In the genomic region with DNA sequence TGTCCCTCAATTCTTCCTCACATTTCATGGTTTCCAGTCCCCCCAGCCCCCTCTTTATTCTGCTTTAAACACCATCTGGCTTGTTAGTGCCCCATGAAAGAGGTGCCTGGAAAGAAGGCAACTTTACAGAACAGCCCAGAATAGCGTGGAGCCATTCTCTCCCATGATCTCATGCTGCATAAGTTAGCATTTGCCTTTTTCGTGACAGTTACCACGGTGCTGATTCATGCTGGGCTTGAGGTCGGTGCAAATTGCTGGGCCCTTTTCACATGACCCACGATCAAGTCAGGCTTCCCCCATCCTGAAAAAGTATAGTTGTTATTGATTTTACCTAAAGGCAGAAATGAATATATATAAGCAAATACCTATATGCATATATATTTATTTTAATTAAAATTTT, we compare ENCODE assay signal across 15 cellular contexts. TPM values are rescaled to one million over a fixed set of nuclear protein-coding genes. Genes with fewer than 3 reads are reported as not detected.
DNase-seq lines count a peak whose midpoint lies in the region; ATAC-seq, FAIRE-seq and TF ChIP-seq lines count a peak whose summit lies in the region.
"Had no signal": no experiment of that assay in that cellular context is flagged by ENCODE, and none has a peak within 500 bp of the region (broad histone marks: within the 10 kb centered on the region; RNA-seq: fewer than 3 reads in every experiment).

No MANE protein-coding gene starts in this region.

- H3K27me3 ChIP-seq in MG63: 0 out of 2 replicates have a peak, but pooled peaks cover 2% of the 10 kb centered on the region
- H3K27me3 ChIP-seq in astrocyte (ENCODE audit: insufficient read depth, low read length): no peaks in the 10 kb centered on the region
- H3K27me3 ChIP-seq in naive thymus-derived CD4-positive, alpha-beta T cell (ENCODE audit: control insufficient read depth in 2 of 2, insufficient read depth in 2 of 2, low read length in 2 of 2): no peaks in the 10 kb centered on the region
- H3K27me3 ChIP-seq: hepatocyte, SJSA1, testis had no signal

- H3K79me2 ChIP-seq in astrocyte (ENCODE audit: insufficient read depth, low read length): no peaks in the 10 kb centered on the region
- H3K79me2 ChIP-seq: hepatocyte had no signal

- TF ChIP-seq CTCF in astrocyte (IDR thresholded peaks at IDR 0.05; ENCODE audit: insufficient read depth, low read depth, low read length): no peak

- H3K4me3 Mint-ChIP-seq in astrocyte (ENCODE audit: unreplicated experiment): no peak overlapping the region
- H3K4me3 Mint-ChIP-seq in naive thymus-derived CD4-positive, alpha-beta T cell: no peak overlapping the region
- H3K4me3 Mint-ChIP-seq: activated naive CD4-positive, alpha-beta T cell treated with anti-CD3 and anti-CD28 coated beads, Interleukin-2, amount 50 U/mL, for 24 hours had no signal

- H3K4me1 ChIP-seq in astrocyte (ENCODE audit: insufficient read depth, low read length): no peaks in the 10 kb centered on the region
- no peaks in the 10 kb centered on the region for H3K4me1 ChIP-seq in naive thymus-derived CD4-positive, alpha-beta T cell (ENCODE audit: control insufficient read depth in 2 of 2, insufficient read depth in 2 of 2, low read length in 2 of 2)
- H3K4me1 ChIP-seq: SJSA1 had no signal

- no peak overlapping the region for H3K4me3 ChIP-seq in MG63
- H3K4me3 ChIP-seq in astrocyte (ENCODE audit: insufficient read depth, low read depth, low read length): no peak overlapping the region
- H3K4me3 ChIP-seq in naive thymus-derived CD4-positive, alpha-beta T cell (ENCODE audit: low read length): no peak overlapping the region
- H3K4me3 ChIP-seq: hepatocyte, SJSA1, testis had no signal

- H3K27ac ChIP-seq in astrocyte (ENCODE audit: low read depth, low read length): no peak overlapping the region
- H3K27ac ChIP-seq in naive thymus-derived CD4-positive, alpha-beta T cell (ENCODE audit: low read depth, low read length): no peak overlapping the region
- H3K27ac ChIP-seq: C4-2B, hepatocyte, SJSA1, testis had no signal

- H4K20me1 ChIP-seq in astrocyte (ENCODE audit: insufficient read depth, low read length): no peaks in the 10 kb centered on the region

- DNase-seq in Daoy (ENCODE audit: low read depth) (peak; percentile 51), MG63 (peak; percentile 12), astrocyte (ENCODE audit: low read depth) (peak; percentile 42), NCI-H2107 (lab: John Stamatoyannopoulos, UW) (no peak), NCI-H146 (lab: John Stamatoyannopoulos, UW) (no peak)
- DNase-seq in naive thymus-derived CD4-positive, alpha-beta T cell: no peak
- DNase-seq: NCI-H1092 treated with DMSO at 0.1 percent for 48 hours; NK-92 treated with Interleukin-12 subunit alpha and Interleukin-12 subunit beta, amount 100 ng/mL, for 24 hours; testis had no signal

- no peak overlapping the region for H3K4me2 ChIP-seq in astrocyte (ENCODE audit: low read length)
- H3K4me2 ChIP-seq: hepatocyte had no signal

- H3K36me3 ChIP-seq in MG63: peaks cover 22% of the 10 kb centered on the region
- H3K36me3 ChIP-seq in astrocyte (ENCODE audit: insufficient read depth, low read length): no peaks in the 10 kb centered on the region
- peaks cover 0 to 55% (median 0%) of the 10 kb centered on the region in 3 experiments for H3K36me3 ChIP-seq in naive thymus-derived CD4-positive, alpha-beta T cell (ENCODE audit: control insufficient read depth in 2 of 3, insufficient read depth in 3 of 3, low read length in 3 of 3)
- H3K36me3 ChIP-seq: SJSA1 had no signal

- FAIRE-seq in astrocyte (lab: Jason Lieb, UNC): no peak
- FAIRE-seq: TTC549 had no signal

- peak overlapping the region; percentile 75 for H3K27ac Mint-ChIP-seq in astrocyte (ENCODE audit: unreplicated experiment)
- peak overlapping the region in 5 of 9 donors; percentile 10 to 28 (median 19) for H3K27ac Mint-ChIP-seq in naive thymus-derived CD4-positive, alpha-beta T cell

- H3K27me3 Mint-ChIP-seq in astrocyte (ENCODE audit: low read depth, unreplicated experiment): peaks cover 1% of the 10 kb centered on the region
- no peaks in the 10 kb centered on the region for H3K27me3 Mint-ChIP-seq in naive thymus-derived CD4-positive, alpha-beta T cell
- H3K27me3 Mint-ChIP-seq: activated naive CD4-positive, alpha-beta T cell treated with anti-CD3 and anti-CD28 coated beads, Interleukin-2, amount 50 U/mL, for 24 hours had no signal

- peaks cover 4% of the 10 kb centered on the region for H3K9me3 Mint-ChIP-seq in astrocyte (ENCODE audit: unreplicated experiment)
- peaks cover 0 to 3% (median 0%) of the 10 kb centered on the region in 11 donors for H3K9me3 Mint-ChIP-seq in naive thymus-derived CD4-positive, alpha-beta T cell
- H3K9me3 Mint-ChIP-seq: activated naive CD4-positive, alpha-beta T cell treated with anti-CD3 and anti-CD28 coated beads, Interleukin-2, amount 50 U/mL, for 24 hours had no signal

- intact Hi-C loops in naive thymus-derived CD4-positive, alpha-beta T cell (cut with micrococcal nuclease): no loop called here

- ATAC-seq in naive thymus-derived CD4-positive, alpha-beta T cell: no peak
- no peak for ATAC-seq in HG02678 (IDR thresholded peaks at IDR 0.05; ENCODE audit: unreplicated experiment)

- no peak overlapping the region for H3K9ac ChIP-seq in astrocyte (ENCODE audit: low read length)

- no peak overlapping the region for H2AFZ ChIP-seq in astrocyte (ENCODE audit: low read depth, low read length)
- H2AFZ ChIP-seq: hepatocyte had no signal

- POLR2A ChIA-PET in naive thymus-derived CD4-positive, alpha-beta T cell (lab: Charles Lee): no interaction called here

- H3K4me1 Mint-ChIP-seq in astrocyte (ENCODE audit: low read depth, unreplicated experiment): peaks cover 5% of the 10 kb centered on the region
- H3K4me1 Mint-ChIP-seq in naive thymus-derived CD4-positive, alpha-beta T cell: peaks cover 2 to 34% (median 14%) of the 10 kb centered on the region in 7 donors

- no peaks in the 10 kb centered on the region for H3K36me3 Mint-ChIP-seq in astrocyte (ENCODE audit: low read depth, unreplicated experiment)
- peaks cover 8 to 59% (median 31%) of the 10 kb centered on the region in 5 donors for H3K36me3 Mint-ChIP-seq in naive thymus-derived CD4-positive, alpha-beta T cell

- CTCF ChIA-PET in naive thymus-derived CD4-positive, alpha-beta T cell (lab: Charles Lee): no interaction called here

- H3K9me3 ChIP-seq in MG63: no peaks in the 10 kb centered on the region
- no peaks in the 10 kb centered on the region for H3K9me3 ChIP-seq in astrocyte (ENCODE audit: insufficient read depth, low read depth, low read length)
- H3K9me3 ChIP-seq in naive thymus-derived CD4-positive, alpha-beta T cell (ENCODE audit: control insufficient read depth in 2 of 3, low read length in 3 of 3): no peaks in the 10 kb centered on the region
- H3K9me3 ChIP-seq: SJSA1, testis had no signal

RNA-seq across cellular contexts. Expression of gene SQOR, which starts 29.6 kb away (rescaled TPM):
- total RNA-seq in Daoy (2014; rRNA removed; shearing (Covaris generic)): 35.1 and 46.1 TPM in 2 replicates
- 58.2 and 82.8 TPM in 2 replicates for total RNA-seq in MG63 (2014; rRNA removed; shearing (Covaris generic); ENCODE audit: low replicate concordance)
- total RNA-seq in astrocyte: 4.0 and 4.2 TPM in 2 replicates
- total RNA-seq in naive thymus-derived CD4-positive, alpha-beta T cell: 100 to 1,000 TPM in 1 of 5 experiments, 10 to 100 TPM in 4; 20.6 to 115 (median 32.6) TPM
- 10 to 100 TPM; 71.7 to 76.6 TPM for polyA plus RNA-seq in naive thymus-derived CD4-positive, alpha-beta T cell

Comparison
In these comparisons a context has a peak if more than half of its experiments do, and no peak if none do; other contexts are left out.
1. DNase-seq: peak in Daoy (single experiment), MG63 (single experiment) and astrocyte (single experiment); none in naive thymus-derived CD4-positive, alpha-beta T cell (0 of 9), NCI-H2107 (single experiment) and NCI-H146 (single experiment).